ENCODE assay signal across 24 cellular contexts in genomic region chr7:120760851-120761250, GRCh38.
DNase-seq lines count a peak whose midpoint lies in the region; ATAC-seq, FAIRE-seq and TF ChIP-seq lines count a peak whose summit lies in the region.
"Had no signal": no experiment of that assay in that cellular context is flagged by ENCODE, and none has a peak within 500 bp of the region (broad histone marks: within the 10 kb centered on the region; RNA-seq: fewer than 3 reads in every experiment).

No MANE protein-coding gene starts in this region.

- TF ChIP-seq RAD21 in GM12878 (IDR thresholded peaks at IDR 0.05; ENCODE audit: insufficient read depth, low read depth, low read length): no peak

- BruUV-seq in A673 (replicated peaks; lab: Mats Ljungman, UMichigan) (no TSS peak), GM12878 (replicated peaks; lab: Mats Ljungman, UMichigan) (no TSS peak)

- FAIRE-seq in GM12878 (lab: Jason Lieb, UNC): no peak
- FAIRE-seq: A549, GM12891, GM19239 had no signal

- no peak overlapping the region for H2BK5ac ChIP-seq in neuronal stem cell (ENCODE audit: low read length)

- H2AFZ ChIP-seq in GM12878 (ENCODE audit: control insufficient read depth, low read depth, low read length) (no peak overlapping the region), neuronal stem cell (ENCODE audit: low read length) (peak overlapping the region; percentile 48)

- no peak for TF ChIP-seq POLR2A in GM12878 (IDR thresholded peaks at IDR 0.05; ENCODE audit: low read depth, low read length)

- no peak overlapping the region for H2AK5ac ChIP-seq in neuronal stem cell (ENCODE audit: low read depth, low read length)

- H3K9me3 ChIP-seq in A673 (ENCODE audit: low read depth, low read length, poor library complexity, severe bottlenecking) (no peaks in the 10 kb centered on the region), GM12878 (replicated peaks; ENCODE audit: control insufficient read depth, insufficient read depth, low read length) (no peaks in the 10 kb centered on the region), neuronal stem cell (replicated peaks in 1 of 2; ENCODE audit: control insufficient read depth in 2 of 2, insufficient read depth in 1 of 2, low read depth in 1 of 2, low read length in 2 of 2) (no peaks in the 10 kb centered on the region)
- H3K9me3 ChIP-seq: A549, BE2C, BLaER1 had no signal

- H3K79me2 ChIP-seq in GM12878 (ENCODE audit: control insufficient read depth, insufficient read depth, low read length): no peaks in the 10 kb centered on the region

- POLR2A ChIA-PET in A673 (lab: Charles Lee; ENCODE audit: low non-redundant PET) (no interaction called here), GM12878 (lab: Charles Lee) (no interaction called here)

- H3K14ac ChIP-seq in neuronal stem cell (ENCODE audit: low read length): no peak overlapping the region

- 27% methylated on average over 3 of the region's 3 CpGs for WGBS in GM12878 (ENCODE audit: insufficient coverage, insufficient replicate concordance, low lambda C conversion rate, missing lambda C conversion rate)
- no CpG with 5 or more reads among the region's 3 CpGs for WGBS in neuronal stem cell (ENCODE audit: extremely low coverage in 2 of 2, insufficient read length in 2 of 2, insufficient replicate concordance in 1 of 2), 2 donors

- H2BK12ac ChIP-seq in neuronal stem cell (ENCODE audit: low read length): no peak overlapping the region

- DNase-seq in A673 (ENCODE audit: low spot score) (peak; percentile 24), GM12878 (ENCODE audit: low read depth, low spot score) (no peak), neuronal stem cell (ENCODE audit: low spot score) (no peak), SHP77 (lab: John Stamatoyannopoulos, UW) (no peak)
- DNase-seq: ACHN; BE2C; C1 segment of cervical spinal cord; CD4-positive, alpha-beta memory T cell; CD4-positive, CD25-positive, alpha-beta regulatory T cell; CD8-positive, alpha-beta memory T cell; COR-L47; DMS 273 treated with DMSO at 0.1 percent for 48 hours; DMS153; DMS53; DMS79; DND-41; EL; GDM1 had no signal

- H3K9ac ChIP-seq in GM12878 (ENCODE audit: control insufficient read depth, insufficient read depth, low read length): no peak overlapping the region
- no peak overlapping the region for H3K9ac ChIP-seq in neuronal stem cell (ENCODE audit: low read depth, low read length, poor library complexity)
- H3K9ac ChIP-seq: BLaER1 had no signal

- H2BK15ac ChIP-seq in neuronal stem cell (ENCODE audit: low read length): no peak overlapping the region

- no peak overlapping the region for H3K4me3 ChIP-seq in A673 (ENCODE audit: low read depth, low read length, poor library complexity, severe bottlenecking)
- H3K4me3 ChIP-seq in GM12878: no peak overlapping the region
- H3K4me3 ChIP-seq in neuronal stem cell (ENCODE audit: low read length in 2 of 2): no peak overlapping the region
- H3K4me3 ChIP-seq: A549, BLaER1 had no signal

- H3K4me1 ChIP-seq in A673 (ENCODE audit: insufficient read depth, low read length, poor library complexity, severe bottlenecking) (no peaks in the 10 kb centered on the region), GM12878 (ENCODE audit: control insufficient read depth, insufficient read depth, low read length) (no peaks in the 10 kb centered on the region), neuronal stem cell (ENCODE audit: control insufficient read depth in 2 of 2, insufficient read depth in 1 of 2, low read depth in 1 of 2, low read length in 2 of 2) (no peaks in the 10 kb centered on the region)
- H3K4me1 ChIP-seq: A549, BE2C, BLaER1 had no signal

- no peak overlapping the region for H2BK120ac ChIP-seq in neuronal stem cell (ENCODE audit: low read depth, low read length)

- no peak overlapping the region for H4K8ac ChIP-seq in neuronal stem cell (ENCODE audit: low read depth, low read length)

- no peaks in the 10 kb centered on the region for H3K79me1 ChIP-seq in neuronal stem cell (ENCODE audit: low read depth, low read length)

- intact Hi-C loops in A673 (cut with micrococcal nuclease; ENCODE audit: unreplicated experiment) (no loop called here), GM12878 (cut with micrococcal nuclease; ENCODE audit: unreplicated experiment) (no loop called here)

- ATAC-seq in GM12878: no peak; the same call in 2 of the 3 replicates
- no peak for ATAC-seq in HG03095 (IDR thresholded peaks at IDR 0.05; ENCODE audit: unreplicated experiment)
- ATAC-seq: A549 had no signal

- H4K91ac ChIP-seq in neuronal stem cell (ENCODE audit: low read depth, low read length, poor library complexity): no peak overlapping the region

- no peak for TF ChIP-seq CTCF in A673 (conservative IDR thresholded peaks at IDR 0.05; ENCODE audit: low read depth, low read length)
- TF ChIP-seq CTCF in GM12878 (IDR thresholded peaks at IDR 0.05 in 2 of 3, conservative IDR thresholded peaks at IDR 0.05 in 1 of 3; ENCODE audit: control insufficient read depth in 2 of 3, extremely low read depth in 1 of 3, insufficient read depth in 1 of 3, low read depth in 3 of 3, low read length in 3 of 3): no peak

- SMC1A ChIA-PET in GM12878 (lab: Charles Lee; ENCODE audit: uncharacterized antibody, unreplicated experiment): interaction anchor here (0.8 to 2.0 kb wide), 4 partner anchors 10 to 347 kb away, joined by 3 to 13 read pairs (median 3); no protein-coding TSS in a partner anchor

- no peak overlapping the region for H3K23ac ChIP-seq in neuronal stem cell (ENCODE audit: low read depth, low read length, poor library complexity)

- H3K27me3 ChIP-seq in A673 (replicated peaks; ENCODE audit: insufficient read depth, low read depth, low read length, poor library complexity): no peaks in the 10 kb centered on the region
- H3K27me3 ChIP-seq in GM12878 (replicated peaks in 1 of 2; ENCODE audit: control insufficient read depth in 2 of 2, insufficient read depth in 2 of 2, low read length in 1 of 2): no peaks in the 10 kb centered on the region
- no peaks in the 10 kb centered on the region for H3K27me3 ChIP-seq in neuronal stem cell (ENCODE audit: control insufficient read depth in 3 of 3, insufficient read depth in 3 of 3, low read depth in 1 of 3, low read length in 3 of 3)
- H3K27me3 ChIP-seq: BE2C, BLaER1 had no signal

- in situ Hi-C loops in GM12878 (cut with MboI): no loop called here

- RAD21 ChIA-PET in GM12878 (lab: Charles Lee; ENCODE audit: unreplicated experiment): interaction anchor here (1.2 kb wide), 1 partner anchor 34 kb away, joined by 3 read pairs; no protein-coding TSS in a partner anchor

- no peaks in the 10 kb centered on the region for H4K20me1 ChIP-seq in GM12878 (ENCODE audit: control insufficient read depth, insufficient read depth)
- H4K20me1 ChIP-seq: BLaER1 had no signal

- no peak overlapping the region for H3K18ac ChIP-seq in neuronal stem cell (ENCODE audit: low read length)

- H3K4me2 ChIP-seq in GM12878 (ENCODE audit: control insufficient read depth, insufficient read depth) (no peak overlapping the region), neuronal stem cell (ENCODE audit: insufficient read depth, low read length, poor library complexity, severe bottlenecking) (no peak overlapping the region)
- H3K4me2 ChIP-seq: A549, BLaER1 had no signal

- no peak overlapping the region for H3K27ac ChIP-seq in A673 (ENCODE audit: low read depth, low read length, poor library complexity, severe bottlenecking)
- H3K27ac ChIP-seq in GM12878 (ENCODE audit: control insufficient read depth, insufficient read depth): no peak overlapping the region
- H3K27ac ChIP-seq in neuronal stem cell (replicated peaks; ENCODE audit: low read length): no peak overlapping the region
- H3K27ac ChIP-seq: 22Rv1, A549, BLaER1 had no signal

- no peaks in the 10 kb centered on the region for H3K36me3 ChIP-seq in A673 (ENCODE audit: insufficient read depth, low read length, poor library complexity, severe bottlenecking)
- no peaks in the 10 kb centered on the region for H3K36me3 ChIP-seq in GM12878 (ENCODE audit: control insufficient read depth in 2 of 2, insufficient read depth in 2 of 2, low read length in 1 of 2)
- no peaks in the 10 kb centered on the region for H3K36me3 ChIP-seq in neuronal stem cell (replicated peaks in 1 of 2; ENCODE audit: control insufficient read depth in 2 of 2, insufficient read depth in 2 of 2, low read length in 2 of 2)
- H3K36me3 ChIP-seq: BE2C, BLaER1 had no signal

- CTCF ChIA-PET in A673 (lab: Charles Lee): no interaction called here
- CTCF ChIA-PET in GM12878 (lab: Yijun Ruan, JAX): interaction anchor here (0.6 to 1.1 kb wide), 2 partner anchors 31 to 46 kb away, joined by 3 to 4 read pairs; no protein-coding TSS in a partner anchor

- H3K4ac ChIP-seq in neuronal stem cell (ENCODE audit: low read length): no peak overlapping the region

- no peak for TF ChIP-seq EP300 in GM12878 (IDR thresholded peaks at IDR 0.05; ENCODE audit: borderline replicate concordance in 1 of 2, control insufficient read depth in 1 of 2, low read depth in 2 of 2, low read length in 2 of 2)

TF ChIP-seq in GM12878, 131 proteins besides CTCF, POLR2A, EP300 and RAD21:
- TF ChIP-seq MLLT1 (IDR thresholded peaks at IDR 0.05) (no peak), RFX5 (IDR thresholded peaks at IDR 0.05; ENCODE audit: low read depth, low read length) (0 out of 2 replicates have a peak, but pooled peaks have one; percentile 17), TCF3 (IDR thresholded peaks at IDR 0.05; ENCODE audit: borderline replicate concordance, insufficient read depth, low read depth, low read length) (no peak)
TF ChIP-seq in GM12878: peak in this region for 1.
